ENCODE assay signal across 17 cellular contexts in the genomic region with DNA sequence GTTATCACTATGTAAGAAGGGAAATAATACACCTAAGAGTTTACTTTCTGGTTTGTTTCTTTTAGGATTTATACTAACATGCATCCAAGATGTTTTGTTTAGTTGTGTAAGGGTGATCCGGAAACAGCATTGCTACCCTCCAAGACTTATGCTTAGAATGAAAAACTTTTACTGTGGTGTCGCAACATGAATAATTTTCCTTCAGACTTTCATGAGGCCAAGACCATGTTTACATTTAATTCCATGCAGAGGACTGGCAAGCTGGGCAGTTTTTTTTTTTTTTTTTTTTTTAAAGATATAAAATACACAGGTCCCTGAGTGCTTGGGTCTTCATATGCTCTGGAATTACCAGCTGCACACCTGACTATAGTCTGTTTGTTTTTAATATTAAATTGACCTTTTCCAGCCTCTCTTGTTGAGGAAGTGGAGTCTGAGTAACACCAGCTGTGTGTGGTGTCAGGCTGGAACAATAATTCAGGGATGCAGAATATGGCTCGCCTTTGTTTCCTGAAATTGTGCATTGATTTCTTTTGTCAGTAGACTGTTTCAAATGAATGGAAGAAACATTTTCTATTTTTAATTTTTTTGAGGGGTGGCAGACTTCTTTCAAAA.
DNase-seq lines count a peak whose midpoint lies in the region; ATAC-seq and TF ChIP-seq lines count a peak whose summit lies in the region.
"Had no signal": no experiment of that assay in that cellular context is flagged by ENCODE, and none has a peak within 500 bp of the region (broad histone marks: within the 10 kb centered on the region; RNA-seq: fewer than 3 reads in every experiment).

No MANE protein-coding gene starts in this region.

- TF ChIP-seq CTCF in tibial artery (IDR thresholded peaks at IDR 0.05) (no peak), GM10248 (IDR thresholded peaks at IDR 0.05; ENCODE audit: control extremely low read depth, extremely low read depth, low read depth, missing control alignments) (no peak)

- no peak overlapping the region for H3K4me3 ChIP-seq in tibial artery
- H3K4me3 ChIP-seq: colonic mucosa, testis had no signal

- no peaks in the 10 kb centered on the region for H3K27me3 ChIP-seq in tibial artery
- H3K27me3 ChIP-seq: colonic mucosa, testis had no signal

- no peaks in the 10 kb centered on the region for H3K9me3 ChIP-seq in tibial artery
- H3K9me3 ChIP-seq: colonic mucosa, testis had no signal

- H3K4me1 ChIP-seq in tibial artery: peaks cover 0 to 67% (median 13%) of the 10 kb centered on the region in 4 donors
- H3K4me1 ChIP-seq: colonic mucosa, testis had no signal

- intact Hi-C loops in tibial artery (cut with DNase I; ENCODE audit: low total_unique reads): no loop called here

- DNase-seq in NCI-H748 (lab: John Stamatoyannopoulos, UW; ENCODE audit: unreplicated experiment) (peak; percentile 15), NCI-H748 treated with DMSO at 0.1 percent for 48 hours (lab: John Stamatoyannopoulos, UW) (no peak), SHP77 treated with DMSO at 0.1 percent for 48 hours (lab: John Stamatoyannopoulos, UW) (peak; percentile 93), fibroblast of the conjunctiva (ENCODE audit: low read depth) (peak; percentile 27), tibial artery (no peak), GM10248 (ENCODE audit: extremely low spot score) (no peak), GM19238 (ENCODE audit: insufficient read length, low spot score) (no peak)
- DNase-seq: activated CD4-positive, alpha-beta T cell treated with anti-CD3 and anti-CD28 coated beads for 48 hours; colonic mucosa; foreskin melanocyte; Kasumi-1; midbrain; NCI-H446 treated with DMSO at 0.1 percent for 48 hours; stimulated activated CD4-positive, alpha-beta T cell treated with anti-CD3 and anti-CD28 coated beads, Interleukin-15, amount 100 ng/mL, for 24 hours; testis had no signal

- ATAC-seq in SK-N-SH treated with all-trans-retinoic acid at 6 μM for 48 hours: no peak; the same call in 2 of the 3 replicates

- H3K36me3 ChIP-seq in tibial artery: no peaks in the 10 kb centered on the region
- H3K36me3 ChIP-seq: colonic mucosa had no signal

- peak overlapping the region; percentile 11 to 54 for H3K27ac ChIP-seq in tibial artery
- H3K27ac ChIP-seq: colonic mucosa, RWPE1, testis had no signal

- CTCF ChIA-PET in GM10248 (lab: Yijun Ruan, JAX): interaction anchor here (1.0 to 3.5 kb wide), 6 partner anchors 10 to 92 kb away, joined by 3 to 14 read pairs (median 6); no protein-coding TSS in a partner anchor

- POLR2A ChIA-PET in GM10248 (lab: Yijun Ruan, JAX): interaction anchor here (0.6 kb wide), 1 partner anchor 26 kb away, joined by 4 read pairs; no protein-coding TSS in a partner anchor

TF ChIP-seq in SK-N-SH treated with all-trans-retinoic acid at 6 μM for 48 hours, 23 proteins besides CTCF, POLR2A, EP300 and RAD21:
- TF ChIP-seq ZC3H10 (CRISPR knock-in tag; IDR thresholded peaks at IDR 0.05): no peak
- TF ChIP-seq GLIS3 (CRISPR knock-in tag; IDR thresholded peaks at IDR 0.05): no peak
- no peak for TF ChIP-seq TCF4 (CRISPR knock-in tag; IDR thresholded peaks at IDR 0.05; ENCODE audit: borderline replicate concordance)
TF ChIP-seq in SK-N-SH treated with all-trans-retinoic acid at 6 μM for 48 hours: peak in this region for 0.

Comparison
In these comparisons a context has a peak if more than half of its experiments do, and no peak if none do; other contexts are left out.
1. DNase-seq: peak in NCI-H748 (single experiment), SHP77 treated with DMSO at 0.1 percent for 48 hours (single experiment) and fibroblast of the conjunctiva (single experiment); none in NCI-H748 treated with DMSO at 0.1 percent for 48 hours (single experiment), tibial artery (0 of 2), GM10248 (single experiment) and GM19238 (single experiment).